Comparison of ENCODE assay signal across 1 cellular context in the genomic region with DNA sequence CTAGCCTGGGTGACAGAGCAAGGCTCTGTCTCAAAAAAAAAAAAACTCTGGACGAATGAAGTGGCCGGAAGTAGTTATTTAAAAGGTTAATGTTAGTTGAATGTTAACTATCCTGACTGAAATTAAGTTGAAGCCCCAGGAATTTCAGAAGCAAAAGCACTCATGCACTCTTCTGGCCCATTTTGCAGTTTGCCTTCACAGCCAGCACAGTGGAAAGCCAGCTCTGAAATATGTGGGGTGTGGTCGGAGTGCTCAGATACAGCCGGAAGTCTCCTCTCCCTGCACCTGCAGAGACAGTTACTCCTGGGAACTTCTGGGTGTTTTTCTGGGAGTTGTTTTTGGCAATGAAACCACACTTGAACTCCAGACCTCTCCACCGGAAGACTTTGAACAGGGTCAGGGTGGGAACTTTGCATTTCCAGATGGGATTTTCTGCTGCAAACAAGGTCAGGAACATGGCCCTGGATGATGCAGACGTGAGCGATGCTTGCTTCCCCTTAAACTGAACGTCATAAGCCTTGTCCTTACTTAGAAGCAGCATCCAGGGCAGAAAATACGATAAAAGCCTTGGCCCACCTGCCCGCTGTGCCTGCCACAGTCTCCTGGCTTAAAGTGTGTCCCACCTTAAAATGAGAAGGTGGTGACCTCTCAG.
TF ChIP-seq lines count a peak whose summit lies in the region.

No MANE protein-coding gene starts in this region.

TF ChIP-seq in A549, 52 proteins besides CTCF, POLR2A, EP300 and RAD21 (continued from another document):
- TF ChIP-seq, protein P1, sequence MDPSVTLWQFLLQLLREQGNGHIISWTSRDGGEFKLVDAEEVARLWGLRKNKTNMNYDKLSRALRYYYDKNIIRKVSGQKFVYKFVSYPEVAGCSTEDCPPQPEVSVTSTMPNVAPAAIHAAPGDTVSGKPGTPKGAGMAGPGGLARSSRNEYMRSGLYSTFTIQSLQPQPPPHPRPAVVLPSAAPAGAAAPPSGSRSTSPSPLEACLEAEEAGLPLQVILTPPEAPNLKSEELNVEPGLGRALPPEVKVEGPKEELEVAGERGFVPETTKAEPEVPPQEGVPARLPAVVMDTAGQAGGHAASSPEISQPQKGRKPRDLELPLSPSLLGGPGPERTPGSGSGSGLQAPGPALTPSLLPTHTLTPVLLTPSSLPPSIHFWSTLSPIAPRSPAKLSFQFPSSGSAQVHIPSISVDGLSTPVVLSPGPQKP (IDR thresholded peaks at IDR 0.05; ENCODE audit: low read depth, low read length), result no peak
- TF ChIP-seq HDAC2 (IDR thresholded peaks at IDR 0.05), result no peak
- no peak for TF ChIP-seq POLR2AphosphoS2 (conservative IDR thresholded peaks at IDR 0.05; ENCODE audit: low read length)
- TF ChIP-seq TP53 (CRISPR knock-in tag; IDR thresholded peaks at IDR 0.05), result no peak
- no peak for TF ChIP-seq HOXB13 (CRISPR knock-in tag; IDR thresholded peaks at IDR 0.05; ENCODE audit: low read depth)
